Comparison of ENCODE assay signal across 8 cellular contexts in genomic region chr14:66359500-66359899, GRCh38.
DNase-seq lines count a peak whose midpoint lies in the region; ATAC-seq, FAIRE-seq and TF ChIP-seq lines count a peak whose summit lies in the region.

No MANE protein-coding gene starts in this region.

- no peaks in the 10 kb centered on the region for H3K9me2 ChIP-seq in GM23338 (ENCODE audit: insufficient read depth)

- ATAC-seq in GM23338 (peak; percentile 46), HG03095 (IDR thresholded peaks at IDR 0.05; ENCODE audit: unreplicated experiment) (no peak), GM21717 (IDR thresholded peaks at IDR 0.05; ENCODE audit: unreplicated experiment) (no peak)

- no peak overlapping the region for H3K4me3 ChIP-seq in GM23338
- no peak overlapping the region for H3K4me3 ChIP-seq in keratinocyte (ENCODE audit: control insufficient read depth in 2 of 3, extremely low read depth in 1 of 3, insufficient read depth in 2 of 3, low read depth in 1 of 3, low read length in 3 of 3)

- H3F3A ChIP-seq in GM23338 (replicated peaks; ENCODE audit: low read depth), result no peaks in the 10 kb centered on the region

- H3K9me3 Mint-ChIP-seq in GM23338, result no peaks in the 10 kb centered on the region; the same call in 2 of the 3 replicates
- no peaks in the 10 kb centered on the region for H3K9me3 Mint-ChIP-seq in type B pancreatic cell

- H3K4me1 Mint-ChIP-seq in GM23338 (peaks cover 17% of the 10 kb centered on the region), type B pancreatic cell (ENCODE audit: unreplicated experiment) (peaks cover 21% of the 10 kb centered on the region)

- no peaks in the 10 kb centered on the region for H3K9me3 ChIP-seq in keratinocyte (ENCODE audit: control insufficient read depth, low read depth, low read length)

- peak; percentile 73 for FAIRE-seq in D721Med (lab: Jason Lieb, UNC)
- no peak for FAIRE-seq in keratinocyte (lab: Jason Lieb, UNC)

- H3K36me3 Mint-ChIP-seq in GM23338 (ENCODE audit: low read depth) (no peaks in the 10 kb centered on the region), type B pancreatic cell (no peaks in the 10 kb centered on the region)

- H4K20me1 ChIP-seq in GM23338 (replicated peaks; ENCODE audit: insufficient read depth), result no peaks in the 10 kb centered on the region
- no peaks in the 10 kb centered on the region for H4K20me1 ChIP-seq in keratinocyte (ENCODE audit: control insufficient read depth, extremely low read depth, insufficient read depth, low read length)

- H3K9ac ChIP-seq in keratinocyte (ENCODE audit: control insufficient read depth, extremely low read depth, insufficient read depth, low read length), result no peak overlapping the region

- H3K79me2 ChIP-seq in GM23338 (replicated peaks; ENCODE audit: insufficient read depth) (no peaks in the 10 kb centered on the region), keratinocyte (ENCODE audit: control insufficient read depth, insufficient read depth, low read length) (no peaks in the 10 kb centered on the region)

- no peak overlapping the region for H3K27ac ChIP-seq in GM23338 (ENCODE audit: low read depth)
- H3K27ac ChIP-seq in keratinocyte (ENCODE audit: control insufficient read depth, insufficient read depth, low read length), result no peak overlapping the region

- dilution Hi-C loops in keratinocyte (cut with MboI; ENCODE audit: extremely low pct_ligation_motif_present, low sequenced_read_pairs), result no loop called here

- H3K9me1 ChIP-seq in keratinocyte (ENCODE audit: control insufficient read depth, extremely low read depth, insufficient read depth, low read length), result no peaks in the 10 kb centered on the region

- H3K27ac Mint-ChIP-seq in GM23338 (no peak overlapping the region), type B pancreatic cell (no peak overlapping the region)

- DNase-seq in D721Med (ENCODE audit: insufficient read length, low spot score) (no peak), GM23338 (ENCODE audit: low spot score) (peak; percentile 84), NCI-H226 (peak; percentile 2), astrocyte of the hippocampus (ENCODE audit: low read depth, low spot score) (peak; percentile 76), keratinocyte (ENCODE audit: low read depth, low spot score) (no peak), type B pancreatic cell (ENCODE audit: extremely low spot score, unreplicated experiment) (no peak)

- H3K4me3 Mint-ChIP-seq in GM23338, result no peak overlapping the region
- H3K4me3 Mint-ChIP-seq in type B pancreatic cell, result no peak overlapping the region

- H3K4me2 ChIP-seq in GM23338 (peak overlapping the region; percentile 10; the same call in 1 of the 2 replicates), keratinocyte (ENCODE audit: control insufficient read depth, extremely low read depth, insufficient read depth, low read depth, low read length) (no peak overlapping the region)

- H3K36me3 ChIP-seq in GM23338 (ENCODE audit: insufficient read depth), result no peaks in the 10 kb centered on the region
- no peaks in the 10 kb centered on the region for H3K36me3 ChIP-seq in keratinocyte (ENCODE audit: control insufficient read depth in 2 of 2, extremely low read depth in 1 of 2, insufficient read depth in 2 of 2, low read length in 2 of 2)

- peak; percentile 62 for TF ChIP-seq CTCF in D721Med (IDR thresholded peaks at IDR 0.05; ENCODE audit: insufficient read depth, missing control alignments)
- peak; percentile 63 to 83 for TF ChIP-seq CTCF in GM23338 (conservative IDR thresholded peaks at IDR 0.05; ENCODE audit: low read depth in 2 of 2)
- TF ChIP-seq CTCF in keratinocyte (optimal IDR thresholded peaks at IDR 0.05 in 1 of 3, IDR thresholded peaks at IDR 0.05 in 1 of 3, conservative IDR thresholded peaks at IDR 0.05 in 1 of 3; ENCODE audit: extremely low read depth in 1 of 3, insufficient read depth in 2 of 3, low read length in 3 of 3), result peak in 2 of 3 experiments; percentile 42 to 45
- peak; percentile 85 for TF ChIP-seq CTCF in type B pancreatic cell (conservative IDR thresholded peaks at IDR 0.05)

- peaks cover 2% of the 10 kb centered on the region for H3K27me3 Mint-ChIP-seq in GM23338 (ENCODE audit: insufficient read depth, low read depth, poor library complexity)
- H3K27me3 Mint-ChIP-seq in type B pancreatic cell, result peaks cover 36% of the 10 kb centered on the region

- no peaks in the 10 kb centered on the region for H3K27me3 ChIP-seq in GM23338 (ENCODE audit: insufficient read depth)
- H3K27me3 ChIP-seq in keratinocyte (ENCODE audit: control insufficient read depth, extremely low read depth, insufficient read depth, low read length), result peaks cover 6% of the 10 kb centered on the region

- no peak overlapping the region for H2AFZ ChIP-seq in GM23338
- no peak overlapping the region for H2AFZ ChIP-seq in keratinocyte (ENCODE audit: control insufficient read depth, low read length)

- H3K4me1 ChIP-seq in GM23338 (ENCODE audit: insufficient read depth), result peaks cover 7% of the 10 kb centered on the region
- H3K4me1 ChIP-seq in keratinocyte (ENCODE audit: control insufficient read depth, extremely low read depth, insufficient read depth, low read length), result no peaks in the 10 kb centered on the region

TF ChIP-seq in GM23338, 12 proteins besides CTCF, POLR2A, EP300 and RAD21 (continues in another document):
- TF ChIP-seq STAT1 (IDR thresholded peaks at IDR 0.05; ENCODE audit: unreplicated experiment), result no peak
- TF ChIP-seq ZNF331 (CRISPR knock-in tag; IDR thresholded peaks at IDR 0.05; ENCODE audit: low read depth), result no peak
- no peak for TF ChIP-seq ETS1 (IDR thresholded peaks at IDR 0.05)
- no peak for TF ChIP-seq ZNF462 (CRISPR knock-in tag; IDR thresholded peaks at IDR 0.05)
- TF ChIP-seq POLR2AphosphoS5 (IDR thresholded peaks at IDR 0.05; ENCODE audit: low read depth), result no peak
- TF ChIP-seq NANOG (IDR thresholded peaks at IDR 0.05; ENCODE audit: borderline replicate concordance), result no peak

Comparison
In these comparisons a context has a peak if more than half of its experiments do, and no peak if none do; other contexts are left out.
1. DNase-seq: peak in GM23338 (single experiment), NCI-H226 (single experiment) and astrocyte of the hippocampus (single experiment); none in D721Med (single experiment), keratinocyte (single experiment) and type B pancreatic cell (single experiment).
2. Peak in every context shown above with its lines, with median percentiles within 50 percentile points of each other: CTCF ChIP-seq.